In the genomic region with DNA sequence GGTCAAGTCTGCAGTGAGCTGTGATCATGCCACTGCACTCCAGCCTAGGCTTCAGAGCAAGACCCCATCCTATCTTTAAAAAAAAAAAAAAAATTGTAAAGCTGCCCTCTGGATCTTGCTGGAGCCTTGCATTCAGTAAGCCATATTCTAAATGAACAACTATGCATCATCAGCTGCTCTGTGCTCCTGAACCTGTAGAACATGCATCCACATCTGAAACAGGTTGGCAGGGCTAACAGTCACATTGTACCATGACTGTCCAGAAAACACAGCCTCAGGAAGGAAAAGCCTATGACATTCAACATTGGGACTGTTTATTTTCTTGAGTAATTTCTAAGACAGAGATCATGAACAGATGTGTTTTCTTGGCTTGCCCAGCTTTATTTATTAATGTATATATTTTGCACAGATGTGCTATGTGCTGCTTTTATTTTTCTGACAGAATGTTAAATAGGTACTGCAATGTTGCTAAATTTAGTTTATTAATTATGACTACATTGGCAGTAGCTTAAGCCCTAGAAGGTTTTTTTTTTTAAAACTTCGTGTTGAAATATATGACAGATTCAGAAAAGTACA, we compare ENCODE assay signal across 2 cellular contexts.
TF ChIP-seq lines count a peak whose summit lies in the region.

No MANE protein-coding gene starts in this region.

TF ChIP-seq in SK-N-SH treated with all-trans-retinoic acid at 6 μM for 48 hours, 23 proteins besides CTCF, POLR2A, EP300 and RAD21:
- TF ChIP-seq, protein P1, sequence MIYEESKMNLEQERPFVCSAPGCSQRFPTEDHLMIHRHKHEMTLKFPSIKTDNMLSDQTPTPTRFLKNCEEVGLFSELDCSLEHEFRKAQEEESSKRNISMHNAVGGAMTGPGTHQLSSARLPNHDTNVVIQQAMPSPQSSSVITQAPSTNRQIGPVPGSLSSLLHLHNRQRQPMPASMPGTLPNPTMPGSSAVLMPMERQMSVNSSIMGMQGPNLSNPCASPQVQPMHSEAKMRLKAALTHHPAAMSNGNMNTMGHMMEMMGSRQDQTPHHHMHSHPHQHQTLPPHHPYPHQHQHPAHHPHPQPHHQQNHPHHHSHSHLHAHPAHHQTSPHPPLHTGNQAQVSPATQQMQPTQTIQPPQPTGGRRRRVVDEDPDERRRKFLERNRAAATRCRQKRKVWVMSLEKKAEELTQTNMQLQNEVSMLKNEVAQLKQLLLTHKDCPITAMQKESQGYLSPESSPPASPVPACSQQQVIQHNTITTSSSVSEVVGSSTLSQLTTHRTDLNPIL (CRISPR knock-in tag; IDR thresholded peaks at IDR 0.05; ENCODE audit: low read depth): no peak
- TF ChIP-seq ISL1 (CRISPR knock-in tag; IDR thresholded peaks at IDR 0.05) (no peak), CSDC2 (CRISPR knock-in tag; IDR thresholded peaks at IDR 0.05) (no peak), GLIS3 (CRISPR knock-in tag; IDR thresholded peaks at IDR 0.05) (no peak), ZNF70 (CRISPR knock-in tag; IDR thresholded peaks at IDR 0.05) (no peak), ZFP3 (CRISPR knock-in tag; IDR thresholded peaks at IDR 0.05) (no peak), TOX (CRISPR knock-in tag; IDR thresholded peaks at IDR 0.05; ENCODE audit: borderline replicate concordance) (no peak)

TF ChIP-seq in SK-N-SH, 30 proteins besides CTCF, POLR2A, EP300 and RAD21 (continued from another document):
- TF ChIP-seq MAX (IDR thresholded peaks at IDR 0.05; ENCODE audit: low read depth): no peak
- no peak for TF ChIP-seq YY1 (IDR thresholded peaks at IDR 0.05; ENCODE audit: low read depth)
- TF ChIP-seq GABPA (IDR thresholded peaks at IDR 0.05; ENCODE audit: low read depth): no peak
